Comparison of ENCODE assay signal across 19 cellular contexts in genomic region chr7:129341212-129341611, GRCh38.
DNase-seq lines count a peak whose midpoint lies in the region; ATAC-seq and TF ChIP-seq lines count a peak whose summit lies in the region.
"Had no signal": no experiment of that assay in that cellular context is flagged by ENCODE, and none has a peak within 500 bp of the region (broad histone marks: within the 10 kb centered on the region; RNA-seq: fewer than 3 reads in every experiment).

No MANE protein-coding gene starts in this region.

- no peak for TF ChIP-seq POLR2A in NB4 (IDR thresholded peaks at IDR 0.05; ENCODE audit: extremely low read depth, insufficient read length)

- H3K27me3 ChIP-seq in BLaER1: no peaks in the 10 kb centered on the region
- H3K27me3 ChIP-seq in DND-41 (ENCODE audit: insufficient read depth, low read length, poor library complexity): no peaks in the 10 kb centered on the region

- H3K4me3 Mint-ChIP-seq in effector memory CD8-positive, alpha-beta T cell: no peak overlapping the region
- H3K4me3 Mint-ChIP-seq: IgD-negative memory B cell, T-cell had no signal

- ATAC-seq in DND-41 (ENCODE audit: insufficient read depth, low read depth) (peak; percentile 83), GM18517 (IDR thresholded peaks at IDR 0.05; ENCODE audit: unreplicated experiment) (no peak)
- no peak for ATAC-seq in effector memory CD8-positive, alpha-beta T cell (replicated peaks)
- ATAC-seq: GM12878, T-cell had no signal

- H3K27ac ChIP-seq in BLaER1 (no peak overlapping the region), DND-41 (ENCODE audit: low read length) (no peak overlapping the region)

- H3K4me3 ChIP-seq in BLaER1: no peak overlapping the region
- H3K4me3 ChIP-seq in DND-41 (ENCODE audit: low read depth in 1 of 2, low read length in 2 of 2): no peak overlapping the region
- H3K4me3 ChIP-seq in NB4 (ENCODE audit: low read depth, low read length): no peak overlapping the region
- H3K4me3 ChIP-seq: GM12878 had no signal

- no peak overlapping the region for H3K9ac ChIP-seq in BLaER1
- H3K9ac ChIP-seq in DND-41 (ENCODE audit: low read depth, low read length): no peak overlapping the region
- H3K9ac ChIP-seq: SK-N-SH had no signal

- H3K36me3 ChIP-seq in BLaER1: no peaks in the 10 kb centered on the region
- H3K36me3 ChIP-seq in DND-41 (ENCODE audit: insufficient read depth, low read length): no peaks in the 10 kb centered on the region

- H3K27me3 Mint-ChIP-seq in effector memory CD8-positive, alpha-beta T cell: no peaks in the 10 kb centered on the region
- H3K27me3 Mint-ChIP-seq: IgD-negative memory B cell, T-cell had no signal

- no peak overlapping the region for H2AFZ ChIP-seq in DND-41 (ENCODE audit: low read depth, low read length)

- no peak for TF ChIP-seq CTCF in DND-41 (IDR thresholded peaks at IDR 0.05; ENCODE audit: borderline replicate concordance, extremely low read depth, low read length, poor library complexity, severe bottlenecking)
- TF ChIP-seq CTCF in NB4 (IDR thresholded peaks at IDR 0.05; ENCODE audit: low read depth, low read length): no peak

- H3K4me1 Mint-ChIP-seq in effector memory CD8-positive, alpha-beta T cell (ENCODE audit: low read depth in 2 of 2): peaks cover 8 to 13% of the 10 kb centered on the region in 2 donors

- H3K36me3 Mint-ChIP-seq in effector memory CD8-positive, alpha-beta T cell (ENCODE audit: insufficient read depth): no peaks in the 10 kb centered on the region
- H3K36me3 Mint-ChIP-seq: IgD-negative memory B cell had no signal

- no peaks in the 10 kb centered on the region for H3K79me2 ChIP-seq in DND-41 (ENCODE audit: insufficient read depth, low read length)

- peak overlapping the region; percentile 15; the same call in 1 of the 2 replicates for H3K4me2 ChIP-seq in BLaER1
- no peak overlapping the region for H3K4me2 ChIP-seq in DND-41 (ENCODE audit: insufficient read depth, low read length)
- H3K4me2 ChIP-seq: SK-N-SH had no signal

- H3K27ac Mint-ChIP-seq in effector memory CD8-positive, alpha-beta T cell: peak overlapping the region; percentile 16 to 42

- H3K9me3 ChIP-seq in BLaER1 (no peaks in the 10 kb centered on the region), DND-41 (ENCODE audit: insufficient read depth, low read length, severe bottlenecking) (no peaks in the 10 kb centered on the region)
- H3K9me3 ChIP-seq: SK-N-SH had no signal

- H3K4me1 ChIP-seq in BLaER1 (peaks cover 23% of the 10 kb centered on the region), DND-41 (ENCODE audit: insufficient read depth, low read length) (peaks cover 12% of the 10 kb centered on the region)

- H3K9me3 Mint-ChIP-seq in effector memory CD8-positive, alpha-beta T cell: no peaks in the 10 kb centered on the region
- H3K9me3 Mint-ChIP-seq: IgD-negative memory B cell, T-cell had no signal

- DNase-seq in DND-41 (peak; percentile 24), NB4 (ENCODE audit: low read depth) (peak; percentile 11), SIG-M5 (lab: John Stamatoyannopoulos, UW) (no peak), NCI-H748 (lab: John Stamatoyannopoulos, UW; ENCODE audit: unreplicated experiment) (no peak), foreskin melanocyte (no peak)
- DNase-seq in effector memory CD8-positive, alpha-beta T cell: no peak
- DNase-seq: DMS153, GF-D8, GOT3, NCI-H187, NCI-H2107, NCI-H524, SHP77, SK-N-SH, T-cell had no signal

- H4K20me1 ChIP-seq in BLaER1: no peaks in the 10 kb centered on the region
- H4K20me1 ChIP-seq in DND-41 (ENCODE audit: insufficient read depth, low read length): no peaks in the 10 kb centered on the region

Comparison
In these comparisons a context has a peak if more than half of its experiments do, and no peak if none do; other contexts are left out.
1. DNase-seq: peak in DND-41 (single experiment) and NB4 (single experiment); none in effector memory CD8-positive, alpha-beta T cell (0 of 3), SIG-M5 (single experiment), NCI-H748 (single experiment) and foreskin melanocyte (single experiment).